ENCODE assay signal across 3 cellular contexts in the genomic region with DNA sequence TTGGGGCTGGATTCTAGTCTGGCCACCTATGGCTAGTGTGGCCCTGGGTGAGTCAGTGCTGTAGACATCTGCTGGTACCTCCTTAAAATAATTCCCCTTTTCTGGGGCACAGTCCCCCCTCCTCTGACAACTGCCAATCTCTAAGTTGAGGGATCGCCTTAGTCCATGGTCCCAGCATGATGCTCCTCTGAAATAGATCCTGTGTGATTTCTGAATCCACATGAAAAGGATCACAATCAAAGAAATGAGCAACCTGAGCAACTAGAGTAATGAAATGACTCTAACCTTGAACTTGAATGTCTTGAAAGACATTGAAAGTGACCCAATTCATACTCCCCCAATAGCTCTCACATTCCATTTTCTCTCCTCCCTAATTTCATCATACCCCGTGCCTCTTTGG.
"Had no signal": no experiment of that assay in that cellular context is flagged by ENCODE, and none has a peak within 500 bp of the region (broad histone marks: within the 10 kb centered on the region; RNA-seq: fewer than 3 reads in every experiment).

No MANE protein-coding gene starts in this region.

- ATAC-seq: GM12878 had no signal

- DNase-seq: GDM1, GF-D8 had no signal
